Comparison of ENCODE assay signal across 30 cellular contexts in the genomic region with DNA sequence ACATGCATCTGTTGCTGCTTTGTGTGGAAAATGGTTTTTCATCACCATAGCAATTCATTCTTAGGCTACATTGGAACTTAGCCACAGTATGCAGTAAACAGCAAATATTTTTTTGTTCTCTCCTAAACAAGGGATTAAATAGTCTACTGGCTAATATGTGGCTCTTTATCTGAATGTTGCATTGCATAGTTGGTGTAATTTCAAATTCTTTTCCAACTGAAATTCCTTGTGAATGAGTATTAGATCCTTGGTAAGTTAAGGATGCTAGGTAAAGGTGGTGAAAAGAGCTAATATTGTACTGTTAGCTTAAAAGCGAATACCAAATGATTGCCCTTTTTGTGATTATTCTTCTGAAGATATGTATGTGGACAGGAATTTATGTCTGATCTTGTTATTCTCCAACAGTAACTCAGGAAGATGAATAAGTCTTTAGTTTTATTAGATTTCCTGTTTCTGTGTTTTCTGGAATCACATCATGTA. TPM values are rescaled to one million over a fixed set of nuclear protein-coding genes. Genes with fewer than 3 reads are reported as not detected.
DNase-seq lines count a peak whose midpoint lies in the region; TF ChIP-seq lines count a peak whose summit lies in the region.
"Had no signal": no experiment of that assay in that cellular context is flagged by ENCODE, and none has a peak within 500 bp of the region (broad histone marks: within the 10 kb centered on the region; RNA-seq: fewer than 3 reads in every experiment).

No MANE protein-coding gene starts in this region.

- POLR2A ChIA-PET in MCF 10A (lab: Yijun Ruan, JAX), result interaction anchor here (0.6 to 0.7 kb wide), 3 partner anchors 54 to 356 kb away, joined by 3 read pairs; no protein-coding TSS in a partner anchor

- no TSS peak for BruUV-seq in mammary epithelial cell (replicated peaks; lab: Mats Ljungman, UMichigan)
- no TSS peak for BruUV-seq in MCF 10A (replicated peaks; lab: Mats Ljungman, UMichigan)

- H3K4me3 Mint-ChIP-seq in MCF 10A (ENCODE audit: unreplicated experiment), result no peak overlapping the region
- H3K4me3 Mint-ChIP-seq: activated T-cell treated with anti-CD3 and anti-CD28 coated beads, Interleukin-2, amount 50 U/mL, for 4 hours; immature natural killer cell; naive thymus-derived CD8-positive, alpha-beta T cell had no signal

- peaks cover 3% of the 10 kb centered on the region for H3K27me3 ChIP-seq in mammary epithelial cell (ENCODE audit: insufficient read depth, low read length)
- H3K27me3 ChIP-seq in smooth muscle cell (ENCODE audit: low read depth), result no peaks in the 10 kb centered on the region
- H3K27me3 ChIP-seq in breast epithelium, result no peaks in the 10 kb centered on the region
- H3K27me3 ChIP-seq: adrenal gland, cardiac muscle cell, Peyer's patch, SJSA1 had no signal

- in situ Hi-C loops in mammary epithelial cell (cut with MboI; ENCODE audit: low sequenced_read_pairs in 2 of 2), result no loop called here

- H4K20me1 ChIP-seq in mammary epithelial cell (ENCODE audit: insufficient read depth, low read length), result no peaks in the 10 kb centered on the region
- H4K20me1 ChIP-seq in smooth muscle cell (ENCODE audit: low read depth), result no peaks in the 10 kb centered on the region

- H3K4me3 ChIP-seq in mammary epithelial cell (replicated peaks in 1 of 3; ENCODE audit: insufficient read depth in 1 of 3, low read depth in 2 of 3, low read length in 3 of 3), result no peak overlapping the region
- H3K4me3 ChIP-seq in smooth muscle cell, result no peak overlapping the region
- no peak overlapping the region for H3K4me3 ChIP-seq in breast epithelium
- H3K4me3 ChIP-seq: adrenal gland, cardiac muscle cell, Peyer's patch, SJSA1 had no signal

- H2AFZ ChIP-seq in mammary epithelial cell (ENCODE audit: low read depth, low read length), result no peak overlapping the region
- H2AFZ ChIP-seq in smooth muscle cell (ENCODE audit: low read depth), result no peak overlapping the region
- H2AFZ ChIP-seq: parathyroid adenoma had no signal

- H3K4me2 ChIP-seq in mammary epithelial cell (ENCODE audit: insufficient read depth, low read depth, low read length), result no peak overlapping the region
- peak overlapping the region; percentile 46 for H3K4me2 ChIP-seq in smooth muscle cell
- H3K4me2 ChIP-seq: KMS-11 had no signal

- H3K9me3 Mint-ChIP-seq in MCF 10A (ENCODE audit: unreplicated experiment), result peaks cover 20% of the 10 kb centered on the region

- no peak overlapping the region for H3K27ac ChIP-seq in mammary epithelial cell (ENCODE audit: insufficient read depth, low read depth, low read length)
- H3K27ac ChIP-seq in smooth muscle cell (ENCODE audit: low read depth), result no peak overlapping the region
- H3K27ac ChIP-seq in breast epithelium, result no peak overlapping the region
- H3K27ac ChIP-seq: 22Rv1, adrenal gland, cardiac muscle cell, KMS-11, parathyroid adenoma, Peyer's patch, SJSA1 had no signal

- H3F3A ChIP-seq in smooth muscle cell (ENCODE audit: low read depth), result no peaks in the 10 kb centered on the region

- H3K36me3 ChIP-seq in mammary epithelial cell (ENCODE audit: insufficient read depth, low read length), result no peaks in the 10 kb centered on the region
- no peaks in the 10 kb centered on the region for H3K36me3 ChIP-seq in smooth muscle cell (ENCODE audit: low read depth)
- no peaks in the 10 kb centered on the region for H3K36me3 ChIP-seq in breast epithelium
- H3K36me3 ChIP-seq: adrenal gland, cardiac muscle cell, Peyer's patch, SJSA1 had no signal

- 100% methylated on average over 1 of the region's 1 CpG for WGBS in mammary epithelial cell (ENCODE audit: low coverage, missing lambda C conversion rate)
- WGBS in smooth muscle cell (ENCODE audit: low lambda C conversion rate), result 90% methylated on average over 1 of the region's 1 CpG

- peaks cover 6% of the 10 kb centered on the region for H3K9me3 ChIP-seq in mammary epithelial cell (replicated peaks; ENCODE audit: insufficient read depth, low read length)
- H3K9me3 ChIP-seq in smooth muscle cell (replicated peaks; ENCODE audit: low read depth), result no peaks in the 10 kb centered on the region
- no peaks in the 10 kb centered on the region for H3K9me3 ChIP-seq in breast epithelium
- H3K9me3 ChIP-seq: adrenal gland, Peyer's patch, SJSA1 had no signal

- H3K27me3 Mint-ChIP-seq in MCF 10A (ENCODE audit: insufficient read depth, unreplicated experiment), result no peaks in the 10 kb centered on the region

- no peak for TF ChIP-seq CTCF in mammary epithelial cell (conservative IDR thresholded peaks at IDR 0.05 in 1 of 2, IDR thresholded peaks at IDR 0.05 in 1 of 2; ENCODE audit: extremely low read depth in 1 of 2, insufficient read depth in 1 of 2, low read depth in 1 of 2, low read length in 2 of 2)
- TF ChIP-seq CTCF in MCF 10A (IDR thresholded peaks at IDR 0.05; ENCODE audit: unreplicated experiment), result no peak
- TF ChIP-seq CTCF in smooth muscle cell (IDR thresholded peaks at IDR 0.05; ENCODE audit: borderline replicate concordance, insufficient read depth, poor library complexity, severe bottlenecking), result no peak
- no peak for TF ChIP-seq CTCF in breast epithelium (IDR thresholded peaks at IDR 0.05)

- DNase-seq in mammary epithelial cell (peak; percentile 8), MCF 10A (ENCODE audit: unreplicated experiment) (no peak), astrocyte of the hippocampus (ENCODE audit: low read depth, low spot score) (peak; percentile 70), glomerular endothelial cell (ENCODE audit: extremely low read depth, low read depth, low spot score) (peak; percentile 78), smooth muscle cell (lab: John Stamatoyannopoulos, UW; ENCODE audit: unreplicated experiment) (no peak), DMS79 (lab: John Stamatoyannopoulos, UW) (no peak), breast epithelium (ENCODE audit: low spot score in 2 of 2) (no peak), cerebellum (ENCODE audit: low spot score) (no peak)
- DNase-seq: activated CD4-positive, alpha-beta T cell treated with anti-CD3 and anti-CD28 coated beads for 4 hours; activated naive CD4-positive, alpha-beta T cell; activated T-cell treated with anti-CD3 and anti-CD28 coated beads, Interleukin-2, amount 50 U/mL, for 4 hours; adrenal gland; foreskin fibroblast; GF-D8; H7; hippocampal formation; immature natural killer cell; midbrain; naive thymus-derived CD8-positive, alpha-beta T cell; NCI-H187; NCI-H526; Peyer's patch; T-helper 1 cell had no signal

- CTCF ChIA-PET in mammary epithelial cell (lab: Charles Lee; ENCODE audit: low non-redundant PET) (no interaction called here), MCF 10A (lab: Yijun Ruan, JAX) (no interaction called here)

- no peaks in the 10 kb centered on the region for H3K79me2 ChIP-seq in mammary epithelial cell (ENCODE audit: insufficient read depth, low read length)
- no peaks in the 10 kb centered on the region for H3K79me2 ChIP-seq in smooth muscle cell (ENCODE audit: low read depth)
- H3K79me2 ChIP-seq: parathyroid adenoma had no signal

- peaks cover 19% of the 10 kb centered on the region for H3K4me1 Mint-ChIP-seq in MCF 10A (ENCODE audit: insufficient read depth, unreplicated experiment)
- H3K4me1 Mint-ChIP-seq: immature natural killer cell; naive thymus-derived CD8-positive, alpha-beta T cell had no signal

- H3K4me1 ChIP-seq in mammary epithelial cell (ENCODE audit: insufficient read depth, low read length) (peaks cover 10% of the 10 kb centered on the region), smooth muscle cell (ENCODE audit: low read depth) (peaks cover 12% of the 10 kb centered on the region), breast epithelium (no peaks in the 10 kb centered on the region)
- H3K4me1 ChIP-seq: parathyroid adenoma, Peyer's patch, SJSA1 had no signal

- intact Hi-C loops in mammary epithelial cell (cut with micrococcal nuclease), result no loop called here
- intact Hi-C loops in MCF 10A (cut with micrococcal nuclease), result no loop called here
- intact Hi-C loops in breast epithelium (cut with DNase I; ENCODE audit: low total_unique reads), result no loop called here

- dilution Hi-C loops in mammary epithelial cell (cut with HindIII; ENCODE audit: low sequenced_read_pairs), result no loop called here

- TF ChIP-seq POLR2A in breast epithelium (IDR thresholded peaks at IDR 0.05), result no peak

- H3K27ac Mint-ChIP-seq in MCF 10A (ENCODE audit: low read depth, unreplicated experiment), result no peak overlapping the region
- H3K27ac Mint-ChIP-seq: immature natural killer cell; naive thymus-derived CD8-positive, alpha-beta T cell had no signal

- H3K9ac ChIP-seq in mammary epithelial cell (ENCODE audit: insufficient read depth, low read length) (no peak overlapping the region), smooth muscle cell (ENCODE audit: low read depth) (no peak overlapping the region)
- H3K9ac ChIP-seq: KMS-11, parathyroid adenoma had no signal

- H3K36me3 Mint-ChIP-seq in MCF 10A (ENCODE audit: insufficient read depth, unreplicated experiment), result no peaks in the 10 kb centered on the region
- H3K36me3 Mint-ChIP-seq: immature natural killer cell; naive thymus-derived CD8-positive, alpha-beta T cell had no signal

RNA-seq across cellular contexts. Expression of a gene that starts 1.0 kb away (rescaled TPM):
- total RNA-seq in mammary epithelial cell, result under 1 TPM in 1 of 2 donors, not detected in 1; 0.33 TPM
- not detected for polyA plus RNA-seq in mammary epithelial cell
- polyA minus RNA-seq in mammary epithelial cell, result not detected
- total RNA-seq in MCF 10A (2022), result 0.61 TPM in 1 of 2 replicates, not detected in the other
- 0.58 and 2.9 TPM in 2 replicates for total RNA-seq in glomerular endothelial cell
- not detected in 2 replicates for total RNA-seq in smooth muscle cell
- polyA plus RNA-seq in smooth muscle cell, result not detected in 2 replicates
- 1 to 10 TPM in 1 of 3 donors, under 1 TPM in 1, not detected in 1; 0.44 to 4.5 TPM for total RNA-seq in breast epithelium
- total RNA-seq in cerebellum, result 6.3 TPM
- total RNA-seq: activated CD8-positive, alpha-beta memory T cell treated with anti-CD3 and anti-CD28 coated beads for 36 hours; activated T-cell treated with anti-CD3 and anti-CD28 coated beads, Interleukin-2, amount 50 U/mL, for 4 hours; H7; naive thymus-derived CD8-positive, alpha-beta T cell; SJSA1 had no signal
- polyA plus RNA-seq: BJ; immature natural killer cell; naive thymus-derived CD8-positive, alpha-beta T cell had no signal

Comparison
In these comparisons a context has a peak if more than half of its experiments do, and no peak if none do; other contexts are left out.
1. DNase-seq: peak in mammary epithelial cell (single experiment), astrocyte of the hippocampus (single experiment) and glomerular endothelial cell (single experiment); none in MCF 10A (single experiment), smooth muscle cell (single experiment), DMS79 (single experiment), breast epithelium (0 of 2) and cerebellum (single experiment).